Comparison of ENCODE assay signal across 8 cellular contexts in the genomic region with DNA sequence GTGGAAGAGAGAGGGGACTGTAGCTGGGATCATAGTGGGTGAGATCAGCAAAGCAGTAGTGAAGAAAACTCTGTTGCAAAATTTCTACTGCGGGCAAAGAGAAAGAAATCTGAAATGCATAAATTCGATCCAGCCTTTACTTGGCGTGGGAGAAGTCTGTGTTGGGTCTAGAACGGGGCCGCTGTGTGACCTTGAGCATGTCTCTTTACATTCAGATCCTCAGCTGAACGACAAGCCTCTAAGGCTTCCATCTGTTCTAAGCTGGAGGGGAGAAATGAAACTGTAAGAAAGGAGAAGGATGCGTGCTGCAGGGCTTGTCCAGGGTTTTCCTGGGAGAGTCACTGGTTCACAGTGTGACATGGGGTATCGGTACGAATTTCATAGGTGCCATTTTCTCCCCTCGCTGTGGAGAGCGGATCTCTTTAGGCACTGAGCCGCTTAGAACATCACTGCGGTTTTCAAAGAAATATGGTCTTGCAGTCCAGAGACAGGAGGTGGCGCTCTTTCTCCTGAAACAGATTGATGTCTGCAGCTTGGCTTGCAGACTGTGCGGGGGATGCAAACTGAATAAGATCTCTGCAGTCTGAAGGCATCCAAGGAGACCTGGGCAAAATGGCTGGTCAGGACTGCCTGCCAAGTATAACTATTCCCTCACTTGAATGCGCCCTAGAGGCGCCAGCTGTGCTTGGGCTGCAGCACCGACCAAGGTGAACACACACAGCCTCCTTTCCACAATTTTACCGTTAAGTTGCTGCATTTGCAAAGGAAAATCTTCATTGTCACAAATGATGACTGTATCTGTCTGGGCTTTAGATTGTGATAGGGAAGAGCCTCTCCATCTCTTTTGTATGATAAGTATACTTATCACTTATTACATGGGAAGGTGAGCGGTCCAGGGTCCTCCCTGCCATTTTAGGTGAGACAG.
DNase-seq lines count a peak whose midpoint lies in the region; ATAC-seq and TF ChIP-seq lines count a peak whose summit lies in the region.

No MANE protein-coding gene starts in this region.

- H3F3A ChIP-seq in OCI-LY1 (ENCODE audit: insufficient read depth, low read length), result no peaks in the 10 kb centered on the region

- no peaks in the 10 kb centered on the region for H3K79me2 ChIP-seq in OCI-LY1 (ENCODE audit: insufficient read depth, low read length)

- peaks cover 17% of the 10 kb centered on the region for H3K4me1 ChIP-seq in CD4-positive, CD25-positive, alpha-beta regulatory T cell (ENCODE audit: control insufficient read depth, insufficient read depth, low read length, poor library complexity, severe bottlenecking)
- no peaks in the 10 kb centered on the region for H3K4me1 ChIP-seq in OCI-LY1 (ENCODE audit: insufficient read depth, low read length, severe bottlenecking)

- no peak overlapping the region for H3K27ac ChIP-seq in CD4-positive, CD25-positive, alpha-beta regulatory T cell (ENCODE audit: insufficient read depth, low read length, poor library complexity, severe bottlenecking)
- H3K27ac ChIP-seq in OCI-LY1 (ENCODE audit: low read depth, low read length, poor library complexity, severe bottlenecking) (no peak overlapping the region), epithelial cell of prostate (no peak overlapping the region)

- TF ChIP-seq CTCF in OCI-LY1 (IDR thresholded peaks at IDR 0.05; ENCODE audit: low read length), result peak; percentile 86

- POLR2A ChIA-PET in naive thymus-derived CD8-positive, alpha-beta T cell (lab: Charles Lee), result interaction anchor here (0.9 to 3.1 kb wide), 7 partner anchors 84 to 909 kb away, joined by 3 to 11 read pairs (median 3); no protein-coding TSS in a partner anchor

- peaks cover 4% of the 10 kb centered on the region for H3K27me3 Mint-ChIP-seq in CD4-positive, CD25-positive, alpha-beta regulatory T cell
- no peaks in the 10 kb centered on the region for H3K27me3 Mint-ChIP-seq in naive thymus-derived CD8-positive, alpha-beta T cell

- no peaks in the 10 kb centered on the region for H3K9me2 ChIP-seq in OCI-LY1 (ENCODE audit: low read depth, low read length)

- H3K4me1 Mint-ChIP-seq in CD4-positive, CD25-positive, alpha-beta regulatory T cell, result peaks cover 13 to 33% (median 23%) of the 10 kb centered on the region in 4 donors
- H3K4me1 Mint-ChIP-seq in naive thymus-derived CD8-positive, alpha-beta T cell, result peaks cover 44 to 62% (median 55%) of the 10 kb centered on the region in 4 donors
- peaks cover 60% of the 10 kb centered on the region for H3K4me1 Mint-ChIP-seq in stimulated activated effector memory CD8-positive, alpha-beta T cell treated with anti-CD3 and anti-CD28 coated beads, Interleukin-12 subunit alpha, Interleukin-12 subunit beta, amount 100 ng/mL, for 72 hours

- H3K4me3 Mint-ChIP-seq in CD4-positive, CD25-positive, alpha-beta regulatory T cell, result peak overlapping the region in 3 of 4 donors; percentile 78 to 85 (median 82)
- peak overlapping the region; percentile 72 to 91 (median 85) for H3K4me3 Mint-ChIP-seq in naive thymus-derived CD8-positive, alpha-beta T cell
- peak overlapping the region; percentile 67 for H3K4me3 Mint-ChIP-seq in stimulated activated effector memory CD8-positive, alpha-beta T cell treated with anti-CD3 and anti-CD28 coated beads, Interleukin-12 subunit alpha, Interleukin-12 subunit beta, amount 100 ng/mL, for 72 hours

- H3K9me3 ChIP-seq in CD4-positive, CD25-positive, alpha-beta regulatory T cell (ENCODE audit: control insufficient read depth in 2 of 2, low read length in 2 of 2), result no peaks in the 10 kb centered on the region
- no peaks in the 10 kb centered on the region for H3K9me3 ChIP-seq in OCI-LY1 (ENCODE audit: low read length)

- H4K20me1 ChIP-seq in OCI-LY1 (ENCODE audit: insufficient read depth, low read length), result no peaks in the 10 kb centered on the region

- peak; percentile 92 to 93 for ATAC-seq in CD4-positive, CD25-positive, alpha-beta regulatory T cell (ENCODE audit: low read depth in 2 of 2)
- peak; percentile 79 for ATAC-seq in GM19397 (IDR thresholded peaks at IDR 0.05; ENCODE audit: unreplicated experiment)
- ATAC-seq in naive thymus-derived CD8-positive, alpha-beta T cell, result peak; percentile 79 to 92
- peak; percentile 92 for ATAC-seq in stimulated activated effector memory CD8-positive, alpha-beta T cell treated with anti-CD3 and anti-CD28 coated beads, Interleukin-12 subunit alpha, Interleukin-12 subunit beta, amount 100 ng/mL, for 72 hours

- DNase-seq in CD4-positive, CD25-positive, alpha-beta regulatory T cell, result peak; percentile 55 to 90 (median 80)
- DNase-seq in HUDEP-2 (lab: John Stamatoyannopoulos, UW; ENCODE audit: unreplicated experiment in 76 of 76) (peak in 59 of 76 experiments; percentile 2 to 80 (median 41)), epithelial cell of prostate (ENCODE audit: low read depth, low spot score) (peak; percentile 8)
- DNase-seq in activated CD8-positive, alpha-beta memory T cell treated with anti-CD3 and anti-CD28 coated beads, Interleukin-2, amount 50 U/mL, for 48 hours, result peak; percentile 83
- peak; percentile 58 to 92 (median 84) for DNase-seq in naive thymus-derived CD8-positive, alpha-beta T cell
- DNase-seq in stimulated activated effector memory CD8-positive, alpha-beta T cell treated with anti-CD3 and anti-CD28 coated beads, Interleukin-12 subunit alpha, Interleukin-12 subunit beta, amount 100 ng/mL, for 72 hours (ENCODE audit: low spot score in 2 of 2), result peak; percentile 73 to 88

- H3K4me2 ChIP-seq in OCI-LY1 (ENCODE audit: low read length), result no peak overlapping the region; the same call in 1 of the 2 replicates

- no peaks in the 10 kb centered on the region for H3K36me3 Mint-ChIP-seq in CD4-positive, CD25-positive, alpha-beta regulatory T cell
- no peaks in the 10 kb centered on the region for H3K36me3 Mint-ChIP-seq in naive thymus-derived CD8-positive, alpha-beta T cell
- no peaks in the 10 kb centered on the region for H3K36me3 Mint-ChIP-seq in stimulated activated effector memory CD8-positive, alpha-beta T cell treated with anti-CD3 and anti-CD28 coated beads, Interleukin-12 subunit alpha, Interleukin-12 subunit beta, amount 100 ng/mL, for 72 hours

- H3K9ac ChIP-seq in OCI-LY1 (ENCODE audit: low read length), result no peak overlapping the region

- no peaks in the 10 kb centered on the region for H3K36me3 ChIP-seq in CD4-positive, CD25-positive, alpha-beta regulatory T cell (ENCODE audit: control insufficient read depth, insufficient read depth, low read length)
- no peaks in the 10 kb centered on the region for H3K36me3 ChIP-seq in OCI-LY1 (ENCODE audit: insufficient read depth, low read length)

- H3K27ac Mint-ChIP-seq in CD4-positive, CD25-positive, alpha-beta regulatory T cell, result peak overlapping the region; percentile 85 to 91 (median 85)
- peak overlapping the region; percentile 63 to 95 (median 88) for H3K27ac Mint-ChIP-seq in naive thymus-derived CD8-positive, alpha-beta T cell
- peak overlapping the region; percentile 48 for H3K27ac Mint-ChIP-seq in stimulated activated effector memory CD8-positive, alpha-beta T cell treated with anti-CD3 and anti-CD28 coated beads, Interleukin-12 subunit alpha, Interleukin-12 subunit beta, amount 100 ng/mL, for 72 hours

- H3K4me3 ChIP-seq in CD4-positive, CD25-positive, alpha-beta regulatory T cell (ENCODE audit: low read depth, low read length), result peak overlapping the region; percentile 77
- no peak overlapping the region for H3K4me3 ChIP-seq in OCI-LY1 (ENCODE audit: low read depth, low read length, poor library complexity, severe bottlenecking)

- H2AFZ ChIP-seq in OCI-LY1 (ENCODE audit: low read length), result no peak overlapping the region

- peaks cover 0 to under 1% (median 0%) of the 10 kb centered on the region in 7 donors for H3K9me3 Mint-ChIP-seq in CD4-positive, CD25-positive, alpha-beta regulatory T cell
- H3K9me3 Mint-ChIP-seq in naive thymus-derived CD8-positive, alpha-beta T cell, result peaks cover 0 to under 1% (median 0%) of the 10 kb centered on the region in 9 donors
- no peaks in the 10 kb centered on the region for H3K9me3 Mint-ChIP-seq in stimulated activated effector memory CD8-positive, alpha-beta T cell treated with anti-CD3 and anti-CD28 coated beads, Interleukin-12 subunit alpha, Interleukin-12 subunit beta, amount 100 ng/mL, for 72 hours

- H3K27me3 ChIP-seq in CD4-positive, CD25-positive, alpha-beta regulatory T cell (ENCODE audit: control insufficient read depth, insufficient read depth, low read length), result no peaks in the 10 kb centered on the region
- H3K27me3 ChIP-seq in OCI-LY1 (ENCODE audit: insufficient read depth, low read length), result no peaks in the 10 kb centered on the region; the same call in 1 of the 2 replicates

Comparison
In these comparisons a context has a peak if more than half of its experiments do, and no peak if none do; other contexts are left out.
1. DNase-seq: peak in every context shown above with its lines; median percentile 84 in naive thymus-derived CD8-positive, alpha-beta T cell; 83 in activated CD8-positive, alpha-beta memory T cell treated with anti-CD3 and anti-CD28 coated beads, Interleukin-2, amount 50 U/mL, for 48 hours; 80 in stimulated activated effector memory CD8-positive, alpha-beta T cell treated with anti-CD3 and anti-CD28 coated beads, Interleukin-12 subunit alpha, Interleukin-12 subunit beta, amount 100 ng/mL, for 72 hours; 80 in CD4-positive, CD25-positive, alpha-beta regulatory T cell; 41 in HUDEP-2; 8 in epithelial cell of prostate.